ENCODE assay signal across 7 cellular contexts in the genomic region with DNA sequence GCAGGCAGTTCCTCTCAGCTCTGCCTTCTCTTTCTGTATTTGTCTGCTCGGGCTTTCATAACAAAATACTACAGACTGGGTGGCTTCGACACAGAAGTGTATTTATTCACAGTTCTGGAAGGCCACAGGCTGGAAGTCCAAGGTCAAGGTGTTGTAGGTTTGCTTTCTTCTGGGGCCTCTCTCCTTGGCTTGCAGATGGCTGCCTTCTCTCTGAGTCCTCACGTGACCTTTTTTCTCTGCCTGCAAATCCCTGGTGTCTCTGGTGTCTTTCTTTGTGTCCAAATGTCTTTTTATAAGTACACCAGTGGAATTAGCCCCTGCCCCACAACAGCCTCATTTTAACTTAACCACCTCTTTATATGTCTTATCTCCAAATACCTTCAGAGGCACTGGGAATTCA.
"Had no signal": no experiment of that assay in that cellular context is flagged by ENCODE, and none has a peak within 500 bp of the region (broad histone marks: within the 10 kb centered on the region; RNA-seq: fewer than 3 reads in every experiment).

No MANE protein-coding gene starts in this region.

- H3K27ac Mint-ChIP-seq: GM23338, H9, HFFc6, IgD-negative memory B cell had no signal

- H3K4me3 ChIP-seq: GM23338 had no signal

- H3K4me3 Mint-ChIP-seq: GM23338, H9, HFFc6 had no signal

- DNase-seq: H9, HCEC 1CT, HFFc6 had no signal

- ATAC-seq: GM23338, HepG2 had no signal

- H3K36me3 Mint-ChIP-seq: IgD-negative memory B cell had no signal

- H3K27ac ChIP-seq: HL-60 had no signal

- H3K9me3 Mint-ChIP-seq: GM23338, HFFc6 had no signal

- H3K4me1 Mint-ChIP-seq: GM23338, IgD-negative memory B cell had no signal
